Comparison of ENCODE assay signal across 8 cellular contexts in the genomic region with DNA sequence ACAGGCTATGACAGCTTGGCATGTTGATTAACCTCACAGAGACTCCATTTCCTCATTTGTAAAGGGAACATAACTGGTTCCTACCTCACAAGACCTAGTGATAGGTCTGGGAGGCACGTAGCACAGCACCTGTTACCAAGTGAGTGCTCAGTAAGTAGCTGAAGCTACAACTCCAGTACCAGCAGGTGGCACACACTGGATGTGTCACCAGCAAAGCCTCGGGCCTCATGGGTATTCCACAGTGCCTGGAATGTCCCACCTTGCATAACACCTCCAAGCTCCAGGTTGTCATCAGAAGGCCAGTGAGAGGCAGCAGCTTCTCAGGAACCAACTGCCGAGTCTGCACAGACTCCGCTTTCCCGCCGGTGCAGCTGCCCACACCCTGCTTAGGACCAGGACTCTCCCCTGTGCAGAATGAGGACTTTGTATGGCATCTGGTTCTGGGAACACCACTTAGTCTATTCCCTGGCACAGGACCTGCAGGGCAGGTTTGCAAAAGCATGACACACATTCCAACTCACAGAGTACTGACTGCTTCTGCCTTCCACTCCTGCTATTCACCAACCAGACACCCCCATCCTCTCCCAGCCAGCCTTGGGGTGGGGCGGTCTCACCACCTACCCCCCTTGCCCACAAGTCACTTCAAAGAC. TPM values are rescaled to one million over a fixed set of nuclear protein-coding genes. Genes with fewer than 3 reads are reported as not detected.
DNase-seq lines count a peak whose midpoint lies in the region; ATAC-seq, FAIRE-seq and TF ChIP-seq lines count a peak whose summit lies in the region.

No MANE protein-coding gene starts in this region.

- peak overlapping the region in 3 of 4 donors; percentile 71 to 92 (median 84) for H3K27ac ChIP-seq in Peyer's patch

- peak; percentile 47 for FAIRE-seq in GM12891 (lab: Jason Lieb, UNC)

- H3K4me1 ChIP-seq in Peyer's patch = peaks cover 10 to 41% (median 14%) of the 10 kb centered on the region in 4 donors

- ATAC-seq in sciatic nerve (no peak), GM19455 (IDR thresholded peaks at IDR 0.05; ENCODE audit: unreplicated experiment) (no peak), HG03442 (IDR thresholded peaks at IDR 0.05; ENCODE audit: unreplicated experiment) (no peak)

- TF ChIP-seq POLR2A in GM12891 (IDR thresholded peaks at IDR 0.05; ENCODE audit: low read depth, low read length) (no peak), Peyer's patch (IDR thresholded peaks at IDR 0.05) (peak; percentile 44 to 49)

- H3K36me3 ChIP-seq in Peyer's patch = peaks cover 0 to 6% (median 0%) of the 10 kb centered on the region in 3 donors

- intact Hi-C loops in sciatic nerve (cut with DNase I) = no loop called here

- no peaks in the 10 kb centered on the region for H3K9me3 ChIP-seq in Peyer's patch

- peak overlapping the region in 2 of 4 donors; percentile 57 to 61 for H3K4me3 ChIP-seq in Peyer's patch

- no peaks in the 10 kb centered on the region for H3K27me3 ChIP-seq in Peyer's patch

- DNase-seq in AML-193 (lab: John Stamatoyannopoulos, UW) (peak; percentile 9 to 35), GM12891 (ENCODE audit: insufficient read length, low spot score) (no peak), Peyer's patch (peak in 2 of 3 donors; percentile 73 to 76), iPS-NIHi7 (ENCODE audit: extremely low spot score) (peak; percentile 31), sciatic nerve (ENCODE audit: low spot score) (no peak), hepatic stellate cell (ENCODE audit: low spot score) (no peak)

- peak in 4 of 6 experiments; percentile 14 to 64 (median 57) for TF ChIP-seq CTCF in Peyer's patch (IDR thresholded peaks at IDR 0.05)

TF ChIP-seq in GM12891, 5 proteins besides CTCF, POLR2A, EP300 and RAD21:
- no peak for TF ChIP-seq TAF1 (IDR thresholded peaks at IDR 0.05; ENCODE audit: low read depth, low read length)
- TF ChIP-seq SPI1 (IDR thresholded peaks at IDR 0.05; ENCODE audit: low read depth, low read length) = 0 out of 2 replicates have a peak, but pooled peaks have one; percentile 63

RNA-seq across cellular contexts. Expression of gene VDR, which starts 4.2 kb away (rescaled TPM):
- 4.5 TPM for polyA plus RNA-seq in GM12891 (2012; ENCODE audit: low read depth, missing spikeins)
- 100 to 1,000 TPM in 3 of 4 donors, 10 to 100 TPM in 1; 75.1 to 193 (median 156) TPM for total RNA-seq in Peyer's patch
- total RNA-seq in sciatic nerve = 1.9 TPM

Comparison
In these comparisons a context has a peak if more than half of its experiments do, and no peak if none do; other contexts are left out.
1. DNase-seq: peak in AML-193 (2 of 2), Peyer's patch (2 of 3) and iPS-NIHi7 (single experiment); none in GM12891 (single experiment), sciatic nerve (single experiment) and hepatic stellate cell (single experiment).
2. RNA of gene VDR, which starts 4.2 kb away (total RNA-seq): 75.1 to 193 TPM in Peyer's patch; 1.9 TPM in sciatic nerve (single experiment); every median in the first group is over 10 times any median in the second.